In the genomic region with DNA sequence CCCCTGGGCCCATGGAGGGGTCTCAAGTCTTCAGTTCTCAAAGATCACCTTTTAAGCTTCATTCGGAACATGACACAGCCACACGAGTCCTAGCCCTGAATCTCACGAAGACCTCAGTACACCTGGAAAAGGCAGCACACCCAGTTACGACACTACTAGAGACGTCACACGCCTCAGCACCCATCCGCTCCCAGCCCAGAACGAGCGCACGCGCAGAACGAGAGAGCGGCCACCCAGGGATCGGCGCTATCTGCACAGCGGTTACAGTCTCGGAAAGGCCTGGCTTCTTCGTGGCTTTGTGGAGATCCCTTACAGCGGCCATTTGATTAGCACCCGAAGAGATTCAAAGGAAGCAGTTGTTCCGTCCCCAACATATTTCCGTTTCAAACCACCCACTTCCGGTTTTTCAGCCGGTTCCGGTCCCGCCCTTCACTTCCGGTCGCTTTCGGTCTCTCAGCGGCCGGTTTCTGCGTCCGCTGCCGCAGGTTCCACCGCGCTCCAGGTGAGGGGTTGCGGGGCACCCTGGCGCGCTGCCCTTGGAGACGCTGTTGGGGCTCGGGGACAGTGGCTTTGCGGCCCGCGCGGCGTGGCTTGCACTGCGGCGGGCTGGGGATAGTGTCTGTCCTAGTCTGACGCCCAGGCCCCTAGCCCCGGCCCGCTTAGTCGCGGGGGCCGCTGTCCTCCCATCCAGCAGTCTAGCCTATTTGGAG, we compare ENCODE assay signal across 1 cellular context.
TF ChIP-seq lines count a peak whose summit lies in the region.

A gene with protein sequence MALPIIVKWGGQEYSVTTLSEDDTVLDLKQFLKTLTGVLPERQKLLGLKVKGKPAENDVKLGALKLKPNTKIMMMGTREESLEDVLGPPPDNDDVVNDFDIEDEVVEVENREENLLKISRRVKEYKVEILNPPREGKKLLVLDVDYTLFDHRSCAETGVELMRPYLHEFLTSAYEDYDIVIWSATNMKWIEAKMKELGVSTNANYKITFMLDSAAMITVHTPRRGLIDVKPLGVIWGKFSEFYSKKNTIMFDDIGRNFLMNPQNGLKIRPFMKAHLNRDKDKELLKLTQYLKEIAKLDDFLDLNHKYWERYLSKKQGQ (plus strand): TSS at position 432 of the 710 bp plus-strand sequence. CDS start 5,626 bp downstream, outside the sequence.

TF ChIP-seq in HepG2, 621 proteins besides CTCF, POLR2A, EP300 and RAD21 (continued from another document and continues in another):
- no peak for TF ChIP-seq ZNF563 (CRISPR knock-in tag; IDR thresholded peaks at IDR 0.05)
- TF ChIP-seq ZNF788 (CRISPR knock-in tag; IDR thresholded peaks at IDR 0.05; ENCODE audit: borderline replicate concordance) = peak; percentile 59; the same call in 1 of the 2 replicates
- TF ChIP-seq, protein P1, sequence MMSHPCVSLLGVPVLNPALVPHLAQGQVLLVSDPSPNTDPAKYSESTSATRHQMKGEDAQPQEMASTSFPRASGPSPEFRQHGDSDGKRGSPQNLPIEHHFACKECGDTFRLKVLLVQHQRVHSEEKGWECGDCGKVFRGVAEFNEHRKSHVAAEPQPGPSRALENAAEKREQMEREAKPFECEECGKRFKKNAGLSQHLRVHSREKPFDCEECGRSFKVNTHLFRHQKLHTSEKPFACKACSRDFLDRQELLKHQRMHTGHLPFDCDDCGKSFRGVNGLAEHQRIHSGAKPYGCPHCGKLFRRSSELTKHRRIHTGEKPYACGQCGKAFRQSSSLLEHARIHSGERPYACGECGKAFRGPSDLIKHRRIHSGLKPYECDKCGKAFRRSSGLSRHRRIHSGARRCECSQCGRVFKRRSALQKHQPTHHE (CRISPR knock-in tag; IDR thresholded peaks at IDR 0.05; ENCODE audit: borderline replicate concordance) = peak; percentile 53; the same call in 1 of the 2 replicates
- no peak for TF ChIP-seq RAD51 (IDR thresholded peaks at IDR 0.05; ENCODE audit: borderline replicate concordance)
- TF ChIP-seq ZNF460 (CRISPR knock-in tag; IDR thresholded peaks at IDR 0.05; ENCODE audit: borderline replicate concordance) = peak; percentile 24; the same call in 1 of the 2 replicates
- TF ChIP-seq, protein P2, sequence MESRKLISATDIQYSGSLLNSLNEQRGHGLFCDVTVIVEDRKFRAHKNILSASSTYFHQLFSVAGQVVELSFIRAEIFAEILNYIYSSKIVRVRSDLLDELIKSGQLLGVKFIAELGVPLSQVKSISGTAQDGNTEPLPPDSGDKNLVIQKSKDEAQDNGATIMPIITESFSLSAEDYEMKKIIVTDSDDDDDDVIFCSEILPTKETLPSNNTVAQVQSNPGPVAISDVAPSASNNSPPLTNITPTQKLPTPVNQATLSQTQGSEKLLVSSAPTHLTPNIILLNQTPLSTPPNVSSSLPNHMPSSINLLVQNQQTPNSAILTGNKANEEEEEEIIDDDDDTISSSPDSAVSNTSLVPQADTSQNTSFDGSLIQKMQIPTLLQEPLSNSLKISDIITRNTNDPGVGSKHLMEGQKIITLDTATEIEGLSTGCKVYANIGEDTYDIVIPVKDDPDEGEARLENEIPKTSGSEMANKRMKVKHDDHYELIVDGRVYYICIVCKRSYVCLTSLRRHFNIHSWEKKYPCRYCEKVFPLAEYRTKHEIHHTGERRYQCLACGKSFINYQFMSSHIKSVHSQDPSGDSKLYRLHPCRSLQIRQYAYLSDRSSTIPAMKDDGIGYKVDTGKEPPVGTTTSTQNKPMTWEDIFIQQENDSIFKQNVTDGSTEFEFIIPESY (CRISPR knock-in tag; IDR thresholded peaks at IDR 0.05) = no peak
- no peak for TF ChIP-seq SMYD3 (CRISPR knock-in tag; IDR thresholded peaks at IDR 0.05)
- TF ChIP-seq, protein P3, sequence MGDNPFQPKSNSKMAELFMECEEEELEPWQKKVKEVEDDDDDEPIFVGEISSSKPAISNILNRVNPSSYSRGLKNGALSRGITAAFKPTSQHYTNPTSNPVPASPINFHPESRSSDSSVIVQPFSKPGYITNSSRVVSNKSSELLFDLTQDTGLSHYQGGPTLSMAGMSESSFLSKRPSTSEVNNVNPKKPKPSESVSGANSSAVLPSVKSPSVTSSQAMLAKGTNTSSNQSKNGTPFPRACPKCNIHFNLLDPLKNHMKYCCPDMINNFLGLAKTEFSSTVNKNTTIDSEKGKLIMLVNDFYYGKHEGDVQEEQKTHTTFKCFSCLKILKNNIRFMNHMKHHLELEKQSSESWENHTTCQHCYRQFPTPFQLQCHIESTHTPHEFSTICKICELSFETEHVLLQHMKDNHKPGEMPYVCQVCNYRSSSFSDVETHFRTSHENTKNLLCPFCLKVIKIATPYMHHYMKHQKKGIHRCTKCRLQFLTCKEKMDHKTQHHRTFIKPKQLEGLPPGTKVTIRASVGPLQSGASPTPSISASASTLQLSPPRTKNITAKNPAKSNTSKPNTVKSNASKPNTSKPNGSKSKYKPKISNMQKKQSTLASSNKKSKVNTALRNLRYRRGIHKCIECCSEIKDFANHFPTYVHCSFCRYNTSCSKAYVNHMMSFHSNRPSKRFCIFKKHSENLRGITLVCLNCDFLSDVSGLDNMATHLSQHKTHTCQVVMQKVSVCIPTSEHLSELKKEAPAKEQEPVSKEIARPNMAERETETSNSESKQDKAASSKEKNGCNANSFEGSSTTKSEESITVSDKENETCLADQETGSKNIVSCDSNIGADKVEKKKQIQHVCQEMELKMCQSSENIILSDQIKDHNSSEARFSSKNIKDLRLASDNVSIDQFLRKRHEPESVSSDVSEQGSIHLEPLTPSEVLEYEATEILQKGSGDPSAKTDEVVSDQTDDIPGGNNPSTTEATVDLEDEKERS (CRISPR knock-in tag; IDR thresholded peaks at IDR 0.05) = 0 out of 2 replicates have a peak, but pooled peaks have one; percentile 37
- TF ChIP-seq ZNF598 (CRISPR knock-in tag; IDR thresholded peaks at IDR 0.05; ENCODE audit: borderline replicate concordance) = peak; percentile 85; the same call in 1 of the 2 replicates
- peak; percentile 96 for TF ChIP-seq KAT8 (CRISPR knock-in tag; IDR thresholded peaks at IDR 0.05)
- TF ChIP-seq ZNF10 (CRISPR knock-in tag; IDR thresholded peaks at IDR 0.05; ENCODE audit: borderline replicate concordance, low read depth) = no peak
- no peak; the same call in 1 of the 2 replicates for TF ChIP-seq ZSCAN22 (CRISPR knock-in tag; IDR thresholded peaks at IDR 0.05)
- TF ChIP-seq, protein P4, sequence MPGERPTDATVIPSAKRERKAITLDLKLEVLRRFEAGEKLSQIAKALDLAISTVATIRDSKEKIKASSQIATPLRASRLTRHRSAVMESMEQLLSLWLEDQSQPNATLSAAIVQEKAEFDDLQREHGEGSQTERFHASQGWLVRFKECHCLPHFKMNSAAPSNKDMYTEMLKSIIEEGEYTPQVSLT (CRISPR knock-in tag; IDR thresholded peaks at IDR 0.05; ENCODE audit: borderline replicate concordance, low read depth) = no peak
- TF ChIP-seq CBFB (CRISPR knock-in tag; IDR thresholded peaks at IDR 0.05) = no peak
- peak; percentile 64; the same call in 1 of the 2 replicates for TF ChIP-seq NCOA1 (CRISPR knock-in tag; IDR thresholded peaks at IDR 0.05)
- TF ChIP-seq, protein P5, sequence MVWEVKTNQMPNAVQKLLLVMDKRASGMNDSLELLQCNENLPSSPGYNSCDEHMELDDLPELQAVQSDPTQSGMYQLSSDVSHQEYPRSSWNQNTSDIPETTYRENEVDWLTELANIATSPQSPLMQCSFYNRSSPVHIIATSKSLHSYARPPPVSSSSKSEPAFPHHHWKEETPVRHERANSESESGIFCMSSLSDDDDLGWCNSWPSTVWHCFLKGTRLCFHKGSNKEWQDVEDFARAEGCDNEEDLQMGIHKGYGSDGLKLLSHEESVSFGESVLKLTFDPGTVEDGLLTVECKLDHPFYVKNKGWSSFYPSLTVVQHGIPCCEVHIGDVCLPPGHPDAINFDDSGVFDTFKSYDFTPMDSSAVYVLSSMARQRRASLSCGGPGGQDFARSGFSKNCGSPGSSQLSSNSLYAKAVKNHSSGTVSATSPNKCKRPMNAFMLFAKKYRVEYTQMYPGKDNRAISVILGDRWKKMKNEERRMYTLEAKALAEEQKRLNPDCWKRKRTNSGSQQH (CRISPR knock-in tag; IDR thresholded peaks at IDR 0.05; ENCODE audit: low read depth) = peak; percentile 87; the same call in 1 of the 2 replicates
- TF ChIP-seq MIER2 (CRISPR knock-in tag; IDR thresholded peaks at IDR 0.05) = no peak
- TF ChIP-seq, protein P6, sequence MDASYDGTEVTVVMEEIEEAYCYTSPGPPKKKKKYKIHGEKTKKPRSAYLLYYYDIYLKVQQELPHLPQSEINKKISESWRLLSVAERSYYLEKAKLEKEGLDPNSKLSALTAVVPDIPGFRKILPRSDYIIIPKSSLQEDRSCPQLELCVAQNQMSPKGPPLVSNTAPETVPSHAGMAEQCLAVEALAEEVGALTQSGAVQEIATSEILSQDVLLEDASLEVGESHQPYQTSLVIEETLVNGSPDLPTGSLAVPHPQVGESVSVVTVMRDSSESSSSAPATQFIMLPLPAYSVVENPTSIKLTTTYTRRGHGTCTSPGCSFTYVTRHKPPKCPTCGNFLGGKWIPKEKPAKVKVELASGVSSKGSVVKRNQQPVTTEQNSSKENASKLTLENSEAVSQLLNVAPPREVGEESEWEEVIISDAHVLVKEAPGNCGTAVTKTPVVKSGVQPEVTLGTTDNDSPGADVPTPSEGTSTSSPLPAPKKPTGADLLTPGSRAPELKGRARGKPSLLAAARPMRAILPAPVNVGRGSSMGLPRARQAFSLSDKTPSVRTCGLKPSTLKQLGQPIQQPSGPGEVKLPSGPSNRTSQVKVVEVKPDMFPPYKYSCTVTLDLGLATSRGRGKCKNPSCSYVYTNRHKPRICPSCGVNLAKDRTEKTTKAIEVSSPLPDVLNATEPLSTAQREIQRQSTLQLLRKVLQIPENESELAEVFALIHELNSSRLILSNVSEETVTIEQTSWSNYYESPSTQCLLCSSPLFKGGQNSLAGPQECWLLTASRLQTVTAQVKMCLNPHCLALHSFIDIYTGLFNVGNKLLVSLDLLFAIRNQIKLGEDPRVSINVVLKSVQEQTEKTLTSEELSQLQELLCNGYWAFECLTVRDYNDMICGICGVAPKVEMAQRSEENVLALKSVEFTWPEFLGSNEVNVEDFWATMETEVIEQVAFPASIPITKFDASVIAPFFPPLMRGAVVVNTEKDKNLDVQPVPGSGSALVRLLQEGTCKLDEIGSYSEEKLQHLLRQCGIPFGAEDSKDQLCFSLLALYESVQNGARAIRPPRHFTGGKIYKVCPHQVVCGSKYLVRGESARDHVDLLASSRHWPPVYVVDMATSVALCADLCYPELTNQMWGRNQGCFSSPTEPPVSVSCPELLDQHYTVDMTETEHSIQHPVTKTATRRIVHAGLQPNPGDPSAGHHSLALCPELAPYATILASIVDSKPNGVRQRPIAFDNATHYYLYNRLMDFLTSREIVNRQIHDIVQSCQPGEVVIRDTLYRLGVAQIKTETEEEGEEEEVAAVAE (CRISPR knock-in tag; IDR thresholded peaks at IDR 0.05; ENCODE audit: borderline replicate concordance) = 0 out of 2 replicates have a peak, but pooled peaks have one; percentile 51
- TF ChIP-seq, protein P7, sequence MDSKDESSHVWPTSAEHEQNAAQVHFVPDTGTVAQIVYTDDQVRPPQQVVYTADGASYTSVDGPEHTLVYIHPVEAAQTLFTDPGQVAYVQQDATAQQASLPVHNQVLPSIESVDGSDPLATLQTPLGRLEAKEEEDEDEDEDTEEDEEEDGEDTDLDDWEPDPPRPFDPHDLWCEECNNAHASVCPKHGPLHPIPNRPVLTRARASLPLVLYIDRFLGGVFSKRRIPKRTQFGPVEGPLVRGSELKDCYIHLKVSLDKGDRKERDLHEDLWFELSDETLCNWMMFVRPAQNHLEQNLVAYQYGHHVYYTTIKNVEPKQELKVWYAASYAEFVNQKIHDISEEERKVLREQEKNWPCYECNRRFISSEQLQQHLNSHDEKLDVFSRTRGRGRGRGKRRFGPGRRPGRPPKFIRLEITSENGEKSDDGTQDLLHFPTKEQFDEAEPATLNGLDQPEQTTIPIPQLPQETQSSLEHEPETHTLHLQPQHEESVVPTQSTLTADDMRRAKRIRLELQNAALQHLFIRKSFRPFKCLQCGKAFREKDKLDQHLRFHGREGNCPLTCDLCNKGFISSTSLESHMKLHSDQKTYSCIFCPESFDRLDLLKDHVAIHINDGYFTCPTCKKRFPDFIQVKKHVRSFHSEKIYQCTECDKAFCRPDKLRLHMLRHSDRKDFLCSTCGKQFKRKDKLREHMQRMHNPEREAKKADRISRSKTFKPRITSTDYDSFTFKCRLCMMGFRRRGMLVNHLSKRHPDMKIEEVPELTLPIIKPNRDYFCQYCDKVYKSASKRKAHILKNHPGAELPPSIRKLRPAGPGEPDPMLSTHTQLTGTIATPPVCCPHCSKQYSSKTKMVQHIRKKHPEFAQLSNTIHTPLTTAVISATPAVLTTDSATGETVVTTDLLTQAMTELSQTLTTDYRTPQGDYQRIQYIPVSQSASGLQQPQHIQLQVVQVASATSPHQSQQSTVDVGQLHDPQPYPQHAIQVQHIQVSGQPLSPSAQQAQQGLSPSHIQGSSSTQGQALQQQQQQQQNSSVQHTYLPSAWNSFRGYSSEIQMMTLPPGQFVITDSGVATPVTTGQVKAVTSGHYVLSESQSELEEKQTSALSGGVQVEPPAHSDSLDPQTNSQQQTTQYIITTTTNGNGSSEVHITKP (CRISPR knock-in tag; IDR thresholded peaks at IDR 0.05; ENCODE audit: low read depth) = 0 out of 2 replicates have a peak, but pooled peaks have one; percentile 33
- peak; percentile 50; the same call in 1 of the 2 replicates for TF ChIP-seq ZNF329 (CRISPR knock-in tag; IDR thresholded peaks at IDR 0.05; ENCODE audit: low read depth)
- no peak for TF ChIP-seq ZNF569 (CRISPR knock-in tag; IDR thresholded peaks at IDR 0.05; ENCODE audit: borderline replicate concordance)
- no peak; the same call in 1 of the 2 replicates for TF ChIP-seq SALL2 (CRISPR knock-in tag; IDR thresholded peaks at IDR 0.05)
- no peak for TF ChIP-seq SOX13 (IDR thresholded peaks at IDR 0.05)
- peak in 1 of 2 experiments; percentile 39; a peak in 1 of 4 replicates for TF ChIP-seq SOX13 (CRISPR knock-in tag; conservative IDR thresholded peaks at IDR 0.05 in 1 of 2, IDR thresholded peaks at IDR 0.05 in 1 of 2)
- no peak for TF ChIP-seq SIX1 (CRISPR knock-in tag; IDR thresholded peaks at IDR 0.05; ENCODE audit: borderline replicate concordance)
- peak; percentile 83 for TF ChIP-seq HNRNPLL (IDR thresholded peaks at IDR 0.05; ENCODE audit: low read depth, low read length, poor library complexity, severe bottlenecking)
- no peak for TF ChIP-seq CCAR2 (optimal IDR thresholded peaks at IDR 0.05; ENCODE audit: low read depth, low read length)
- TF ChIP-seq PCBP1 (IDR thresholded peaks at IDR 0.05; ENCODE audit: borderline replicate concordance, low read depth, low read length) = no peak
- TF ChIP-seq BORCS8-MEF2B (CRISPR knock-in tag; IDR thresholded peaks at IDR 0.05) = peak; percentile 72; the same call in 1 of the 2 replicates
- TF ChIP-seq ZNF781 (CRISPR knock-in tag; IDR thresholded peaks at IDR 0.05; ENCODE audit: borderline replicate concordance, not compliant biosample characterization) = peak; percentile 67
- no peak for TF ChIP-seq FOXK2 (IDR thresholded peaks at IDR 0.05)
- TF ChIP-seq ZFP37 (CRISPR knock-in tag; IDR thresholded peaks at IDR 0.05; ENCODE audit: borderline replicate concordance) = 0 out of 2 replicates have a peak, but pooled peaks have one; percentile 39
- TF ChIP-seq MAF1 (CRISPR knock-in tag; IDR thresholded peaks at IDR 0.05; ENCODE audit: borderline replicate concordance) = 0 out of 2 replicates have a peak, but pooled peaks have one; percentile 47
- TF ChIP-seq RFX1 (IDR thresholded peaks at IDR 0.05) = no peak
- peak; percentile 78 for TF ChIP-seq SRSF1 (optimal IDR thresholded peaks at IDR 0.05; ENCODE audit: low read depth, low read length)
- TF ChIP-seq ZSCAN20 (CRISPR knock-in tag; IDR thresholded peaks at IDR 0.05; ENCODE audit: borderline replicate concordance) = no peak
- TF ChIP-seq ZNF24 (IDR thresholded peaks at IDR 0.05) = 0 out of 2 replicates have a peak, but pooled peaks have one; percentile 45
- TF ChIP-seq ZNF660 (CRISPR knock-in tag; IDR thresholded peaks at IDR 0.05; ENCODE audit: borderline replicate concordance, low read depth) = no peak
- TF ChIP-seq TAF1 (CRISPR knock-in tag; IDR thresholded peaks at IDR 0.05) = peak; percentile 81
